16 cellular contexts compared by ENCODE assay signal in the genomic region with DNA sequence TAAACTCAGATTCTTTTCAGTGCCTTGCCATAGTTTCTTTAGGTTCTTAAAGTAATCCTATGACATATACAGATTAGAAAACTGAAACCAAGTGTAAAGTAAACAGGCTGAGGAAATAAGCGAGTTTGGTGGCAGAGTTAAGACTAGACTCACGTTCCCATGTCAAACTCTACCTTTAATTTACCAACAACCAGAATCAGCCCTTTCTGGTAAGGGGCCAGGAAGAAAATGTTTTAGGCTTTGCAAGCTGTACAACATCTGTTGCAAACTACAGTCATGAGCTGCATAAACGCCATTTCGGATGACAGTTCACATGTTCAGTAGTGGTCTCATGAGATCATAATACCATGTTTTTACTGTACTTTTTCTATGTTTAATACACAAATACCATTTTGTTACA.
DNase-seq lines count a peak whose midpoint lies in the region; ATAC-seq, FAIRE-seq and TF ChIP-seq lines count a peak whose summit lies in the region.
"Had no signal": no experiment of that assay in that cellular context is flagged by ENCODE, and none has a peak within 500 bp of the region (broad histone marks: within the 10 kb centered on the region; RNA-seq: fewer than 3 reads in every experiment).

No MANE protein-coding gene starts in this region.

- peak overlapping the region; percentile 78 for H4K91ac ChIP-seq in trophoblast cell (ENCODE audit: low read depth, low read length)

- peak overlapping the region; percentile 60 for H3K4ac ChIP-seq in trophoblast cell (ENCODE audit: low read depth, low read length)

- ATAC-seq in HG03159 (IDR thresholded peaks at IDR 0.05; ENCODE audit: unreplicated experiment) (no peak), HG03571 (IDR thresholded peaks at IDR 0.05; ENCODE audit: unreplicated experiment) (no peak)
- no peak for ATAC-seq in effector memory CD8-positive, alpha-beta T cell (replicated peaks)
- ATAC-seq: left ventricle myocardium superior; stimulated activated memory B cell treated with anti-CD40 and anti-IgM and Interleukin-4, amounts not matched to agents 10 μg/mL and 1 μg/mL and 100 μg/mL, for 72 hours had no signal

- H3K4me2 ChIP-seq in trophoblast cell (ENCODE audit: low read length), result no peak overlapping the region

- no peaks in the 10 kb centered on the region for H3K27me3 ChIP-seq in trophoblast cell (ENCODE audit: insufficient read depth, low read length)
- H3K27me3 ChIP-seq: neutrophil had no signal

- no peak overlapping the region for H3K9ac ChIP-seq in trophoblast cell (ENCODE audit: low read length)

- no peak overlapping the region for H3K27ac Mint-ChIP-seq in effector memory CD8-positive, alpha-beta T cell
- H3K27ac Mint-ChIP-seq: stimulated activated memory B cell treated with anti-CD40 and anti-IgM and Interleukin-4, amounts not matched to agents 10 μg/mL and 1 μg/mL and 100 μg/mL, for 72 hours had no signal

- peak overlapping the region; percentile 66 for H2BK5ac ChIP-seq in trophoblast cell (ENCODE audit: low read depth, low read length, poor library complexity)

- H3K36me3 ChIP-seq in trophoblast cell (ENCODE audit: control insufficient read depth in 1 of 2, insufficient read depth in 2 of 2, low read length in 2 of 2), result no peaks in the 10 kb centered on the region
- H3K36me3 ChIP-seq: neutrophil had no signal

- peak overlapping the region; percentile 74 for H2BK12ac ChIP-seq in trophoblast cell (ENCODE audit: low read length)

- H3K79me1 ChIP-seq in trophoblast cell (ENCODE audit: low read length), result peaks cover 27% of the 10 kb centered on the region

- no peak overlapping the region for H4K8ac ChIP-seq in trophoblast cell (ENCODE audit: low read depth, low read length)

- peak overlapping the region; percentile 54 for H3K14ac ChIP-seq in trophoblast cell (ENCODE audit: low read length)

- H3K4me3 ChIP-seq in WI38 (ENCODE audit: low read depth, low read length), result peak overlapping the region; percentile 43
- no peak overlapping the region for H3K4me3 ChIP-seq in fibroblast of the aortic adventitia (ENCODE audit: low read depth, low read length)
- no peak overlapping the region for H3K4me3 ChIP-seq in trophoblast cell (ENCODE audit: low read depth, low read length)

- no peak overlapping the region for H3K4me3 Mint-ChIP-seq in effector memory CD8-positive, alpha-beta T cell
- H3K4me3 Mint-ChIP-seq: stimulated activated memory B cell treated with anti-CD40 and anti-IgM and Interleukin-4, amounts not matched to agents 10 μg/mL and 1 μg/mL and 100 μg/mL, for 72 hours had no signal

- DNase-seq in GM03348 (ENCODE audit: low spot score) (peak; percentile 14), fibroblast of the aortic adventitia (ENCODE audit: low read depth) (peak; percentile 39), trophoblast cell (no peak), H54 (ENCODE audit: insufficient read length, low spot score) (no peak)
- no peak for DNase-seq in effector memory CD8-positive, alpha-beta T cell
- DNase-seq: activated CD4-positive, CD25-positive, alpha-beta regulatory T cell treated with anti-CD3 and anti-CD28 coated beads, Interleukin-2, amount 50 U/mL, for 72 hours; activated naive CD4-positive, alpha-beta T cell treated with anti-CD3 and anti-CD28 coated beads, Interleukin-2, amount 50 U/mL, for 16 hours; caudate nucleus; DMS153; left ventricle myocardium superior; NCI-H1105 had no signal

- no peaks in the 10 kb centered on the region for H3K4me1 Mint-ChIP-seq in effector memory CD8-positive, alpha-beta T cell (ENCODE audit: low read depth in 2 of 2)

- peaks cover 19 to 32% of the 10 kb centered on the region in 2 experiments for H3K4me1 ChIP-seq in trophoblast cell (ENCODE audit: control insufficient read depth in 1 of 2, insufficient read depth in 2 of 2, low read length in 2 of 2)

- no peak overlapping the region for H4K12ac ChIP-seq in trophoblast cell (ENCODE audit: low read depth, low read length)

- no peak for TF ChIP-seq POLR2A in H54 (IDR thresholded peaks at IDR 0.05; ENCODE audit: low read depth, low read length)

- peaks cover 0 to 4% of the 10 kb centered on the region in 2 donors for H3K27me3 Mint-ChIP-seq in effector memory CD8-positive, alpha-beta T cell

- peak overlapping the region; percentile 73 for H2BK120ac ChIP-seq in trophoblast cell (ENCODE audit: insufficient read depth, low read length, poor library complexity)

- H3K36me3 Mint-ChIP-seq in effector memory CD8-positive, alpha-beta T cell (ENCODE audit: insufficient read depth), result no peaks in the 10 kb centered on the region
- H3K36me3 Mint-ChIP-seq: stimulated activated memory B cell treated with anti-CD40 and anti-IgM and Interleukin-4, amounts not matched to agents 10 μg/mL and 1 μg/mL and 100 μg/mL, for 72 hours had no signal

- TF ChIP-seq CTCF in WI38 (IDR thresholded peaks at IDR 0.05; ENCODE audit: low read depth, low read length) (no peak), fibroblast of the aortic adventitia (IDR thresholded peaks at IDR 0.05; ENCODE audit: insufficient read depth, low read length) (no peak)

- peaks cover 2% of the 10 kb centered on the region for H3K79me2 ChIP-seq in trophoblast cell (ENCODE audit: control insufficient read depth, insufficient read depth, low read length, poor library complexity)

- peaks cover 0 to 2% of the 10 kb centered on the region in 2 donors for H3K9me3 Mint-ChIP-seq in effector memory CD8-positive, alpha-beta T cell
- H3K9me3 Mint-ChIP-seq: stimulated activated memory B cell treated with anti-CD40 and anti-IgM and Interleukin-4, amounts not matched to agents 10 μg/mL and 1 μg/mL and 100 μg/mL, for 72 hours had no signal

- H2AFZ ChIP-seq in trophoblast cell (ENCODE audit: insufficient read depth, low read length, poor library complexity), result no peak overlapping the region

- H3K9me3 ChIP-seq in trophoblast cell (ENCODE audit: insufficient read depth, low read depth, low read length), result no peaks in the 10 kb centered on the region
- H3K9me3 ChIP-seq: neutrophil had no signal

- no peak for FAIRE-seq in H54 (lab: Jason Lieb, UNC)

- H2AK5ac ChIP-seq in trophoblast cell (ENCODE audit: low read length), result no peak overlapping the region

- H3K18ac ChIP-seq in trophoblast cell (ENCODE audit: low read length), result no peak overlapping the region

- no peak overlapping the region for H3K23ac ChIP-seq in trophoblast cell (ENCODE audit: low read length)

- WGBS in trophoblast cell (ENCODE audit: extremely low coverage, insufficient coverage, insufficient read length), result no CpG with 5 or more reads among the region's 4 CpGs

- no peak overlapping the region for H3K27ac ChIP-seq in trophoblast cell (ENCODE audit: low read depth, low read length)
- H3K27ac ChIP-seq: neutrophil had no signal

Comparison
In these comparisons a context has a peak if more than half of its experiments do, and no peak if none do; other contexts are left out.
1. DNase-seq: peak in GM03348 (single experiment) and fibroblast of the aortic adventitia (single experiment); none in trophoblast cell (0 of 2), H54 (single experiment) and effector memory CD8-positive, alpha-beta T cell (0 of 3).